ENCODE assay signal across 1 cellular context in genomic region chr22:37907036-37907954, GRCh38.
TF ChIP-seq lines count a peak whose summit lies in the region.

No MANE protein-coding gene starts in this region.

TF ChIP-seq in SK-N-SH, 30 proteins besides CTCF, POLR2A, EP300 and RAD21 (continued from another document):
- TF ChIP-seq JUND (IDR thresholded peaks at IDR 0.05) (no peak), CHD2 (IDR thresholded peaks at IDR 0.05; ENCODE audit: low read length, partially characterized antibody) (no peak), GATA2 (CRISPR knock-in tag; IDR thresholded peaks at IDR 0.05) (no peak)
- TF ChIP-seq, protein P1, sequence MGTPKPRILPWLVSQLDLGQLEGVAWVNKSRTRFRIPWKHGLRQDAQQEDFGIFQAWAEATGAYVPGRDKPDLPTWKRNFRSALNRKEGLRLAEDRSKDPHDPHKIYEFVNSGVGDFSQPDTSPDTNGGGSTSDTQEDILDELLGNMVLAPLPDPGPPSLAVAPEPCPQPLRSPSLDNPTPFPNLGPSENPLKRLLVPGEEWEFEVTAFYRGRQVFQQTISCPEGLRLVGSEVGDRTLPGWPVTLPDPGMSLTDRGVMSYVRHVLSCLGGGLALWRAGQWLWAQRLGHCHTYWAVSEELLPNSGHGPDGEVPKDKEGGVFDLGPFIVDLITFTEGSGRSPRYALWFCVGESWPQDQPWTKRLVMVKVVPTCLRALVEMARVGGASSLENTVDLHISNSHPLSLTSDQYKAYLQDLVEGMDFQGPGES (IDR thresholded peaks at IDR 0.05; ENCODE audit: low read depth, low read length) = no peak
